11 cellular contexts compared by ENCODE assay signal in genomic region chr7:74372511-74373111, GRCh38.
DNase-seq lines count a peak whose midpoint lies in the region; ATAC-seq, FAIRE-seq and TF ChIP-seq lines count a peak whose summit lies in the region.
"Had no signal": no experiment of that assay in that cellular context is flagged by ENCODE, and none has a peak within 500 bp of the region (broad histone marks: within the 10 kb centered on the region; RNA-seq: fewer than 3 reads in every experiment).

No MANE protein-coding gene starts in this region.

- no peak overlapping the region for H4K5ac ChIP-seq in mesendoderm (ENCODE audit: low read length)

- TF ChIP-seq POLR2A in Peyer's patch (IDR thresholded peaks at IDR 0.05) (no peak), tibial nerve (IDR thresholded peaks at IDR 0.05) (no peak)

- no peak overlapping the region for H2AK5ac ChIP-seq in mesendoderm (ENCODE audit: low read length)

- TF ChIP-seq CTCF in Peyer's patch (IDR thresholded peaks at IDR 0.05) = no peak
- TF ChIP-seq CTCF in tibial nerve (IDR thresholded peaks at IDR 0.05) = no peak
- TF ChIP-seq CTCF in GM13977 (IDR thresholded peaks at IDR 0.05; ENCODE audit: extremely low read depth, insufficient read depth, missing control alignments) = no peak

- H3K79me1 ChIP-seq in mesendoderm (ENCODE audit: low read length) = no peaks in the 10 kb centered on the region

- peak overlapping the region; percentile 59 for H3K9ac ChIP-seq in mesendoderm (ENCODE audit: low read length)

- H3K79me2 ChIP-seq in mesendoderm (ENCODE audit: control insufficient read depth, insufficient read depth, low read length) = no peaks in the 10 kb centered on the region

- H4K8ac ChIP-seq in mesendoderm (ENCODE audit: low read depth, low read length) = no peak overlapping the region

- no CpG with 5 or more reads among the region's 28 CpGs for WGBS in mesendoderm (ENCODE audit: extremely low coverage, insufficient coverage, low lambda C conversion rate)
- WGBS in tibial nerve, 2 donors = 18 to 30% methylated on average over 25 to 27 of the region's 28 CpGs

- peak overlapping the region in 1 of 4 donors; percentile 3 for H3K4me3 ChIP-seq in Peyer's patch
- H3K4me3 ChIP-seq in mesendoderm (ENCODE audit: low read length) = no peak overlapping the region
- H3K4me3 ChIP-seq in tibial nerve = peak overlapping the region; percentile 0 to 36 (median 12)

- no peak for FAIRE-seq in frontal cortex (lab: Jason Lieb, UNC)

- DNase-seq in Peyer's patch (no peak), frontal cortex (ENCODE audit: low spot score in 2 of 2) (peak; percentile 57 to 67), mesendoderm (peak; percentile 48), tibial nerve (ENCODE audit: low spot score in 2 of 2) (peak in 1 of 2 donors; percentile 12), NCI-H1092 treated with DMSO at 0.1 percent for 48 hours (lab: John Stamatoyannopoulos, UW) (no peak), SW 1271 (lab: John Stamatoyannopoulos, UW) (no peak), GM13977 (ENCODE audit: low spot score) (no peak)
- DNase-seq: activated naive CD4-positive, alpha-beta T cell treated with anti-CD3 and anti-CD28 coated beads for 36 hours had no signal

- no peak overlapping the region for H3K23ac ChIP-seq in mesendoderm (ENCODE audit: low read length)

- peak overlapping the region; percentile 87 for H3K56ac ChIP-seq in mesendoderm (ENCODE audit: low read length)

- no peak overlapping the region for H2BK5ac ChIP-seq in mesendoderm (ENCODE audit: low read length)

- H3K27ac ChIP-seq in Peyer's patch = peak overlapping the region in 3 of 4 donors; percentile 49 to 59 (median 59)
- H3K27ac ChIP-seq in mesendoderm (ENCODE audit: low read depth, low read length) = peak overlapping the region; percentile 51
- H3K27ac ChIP-seq in tibial nerve = peak overlapping the region; percentile 65 to 87 (median 74)
- H3K27ac ChIP-seq: HL-60 had no signal

- H2BK15ac ChIP-seq in mesendoderm (replicated peaks; ENCODE audit: low read depth) = peak overlapping the region; percentile 27

- H3K18ac ChIP-seq in mesendoderm (ENCODE audit: low read length) = peak overlapping the region; percentile 33

- peak overlapping the region; percentile 72 for H3K4me2 ChIP-seq in mesendoderm (ENCODE audit: low read length)

- ATAC-seq in HG03469 (IDR thresholded peaks at IDR 0.05; ENCODE audit: unreplicated experiment) = no peak
- ATAC-seq: activated CD4-positive, alpha-beta T cell treated with anti-CD3 and anti-CD28 coated beads for 36 hours had no signal

- in situ Hi-C loops in GM13977 (cut with MboI; ENCODE audit: low pct_unique_long_range_greater_than_20kb, low sequenced_read_pairs, unreplicated experiment) = no loop called here

- H3K27me3 ChIP-seq in Peyer's patch (no peaks in the 10 kb centered on the region), mesendoderm (ENCODE audit: insufficient read depth, low read length, poor library complexity) (no peaks in the 10 kb centered on the region), tibial nerve (no peaks in the 10 kb centered on the region)

- no peak for TF ChIP-seq EP300 in tibial nerve (IDR thresholded peaks at IDR 0.05)

- peaks cover 0 to 28% (median 0%) of the 10 kb centered on the region in 3 donors for H3K36me3 ChIP-seq in Peyer's patch
- H3K36me3 ChIP-seq in mesendoderm (ENCODE audit: control insufficient read depth, insufficient read depth, low read length) = no peaks in the 10 kb centered on the region
- H3K36me3 ChIP-seq in tibial nerve = peaks cover 0 to 25% (median 6%) of the 10 kb centered on the region in 3 donors

- H2BK120ac ChIP-seq in mesendoderm (ENCODE audit: low read depth, low read length) = peak overlapping the region; percentile 80

- peaks cover 0 to 27% (median 0%) of the 10 kb centered on the region in 4 donors for H3K4me1 ChIP-seq in Peyer's patch
- H3K4me1 ChIP-seq in mesendoderm (ENCODE audit: control insufficient read depth, low read depth, low read length) = no peaks in the 10 kb centered on the region
- H3K4me1 ChIP-seq in tibial nerve = peaks cover 0 to 36% (median 7%) of the 10 kb centered on the region in 4 donors

- H3K4ac ChIP-seq in mesendoderm (ENCODE audit: low read depth, low read length) = no peak overlapping the region

- no peaks in the 10 kb centered on the region for H3K9me3 ChIP-seq in Peyer's patch
- H3K9me3 ChIP-seq in tibial nerve = no peaks in the 10 kb centered on the region

Comparison
In these comparisons a context has a peak if more than half of its experiments do, and no peak if none do; other contexts are left out.
1. DNase-seq: peak in frontal cortex (2 of 2) and mesendoderm (single experiment); none in Peyer's patch (0 of 3), NCI-H1092 treated with DMSO at 0.1 percent for 48 hours (single experiment), SW 1271 (0 of 2) and GM13977 (single experiment).
2. Peak in every context shown above with its lines, with median percentiles within 50 percentile points of each other: H3K27ac ChIP-seq.